16 cellular contexts compared by ENCODE assay signal in the genomic region with DNA sequence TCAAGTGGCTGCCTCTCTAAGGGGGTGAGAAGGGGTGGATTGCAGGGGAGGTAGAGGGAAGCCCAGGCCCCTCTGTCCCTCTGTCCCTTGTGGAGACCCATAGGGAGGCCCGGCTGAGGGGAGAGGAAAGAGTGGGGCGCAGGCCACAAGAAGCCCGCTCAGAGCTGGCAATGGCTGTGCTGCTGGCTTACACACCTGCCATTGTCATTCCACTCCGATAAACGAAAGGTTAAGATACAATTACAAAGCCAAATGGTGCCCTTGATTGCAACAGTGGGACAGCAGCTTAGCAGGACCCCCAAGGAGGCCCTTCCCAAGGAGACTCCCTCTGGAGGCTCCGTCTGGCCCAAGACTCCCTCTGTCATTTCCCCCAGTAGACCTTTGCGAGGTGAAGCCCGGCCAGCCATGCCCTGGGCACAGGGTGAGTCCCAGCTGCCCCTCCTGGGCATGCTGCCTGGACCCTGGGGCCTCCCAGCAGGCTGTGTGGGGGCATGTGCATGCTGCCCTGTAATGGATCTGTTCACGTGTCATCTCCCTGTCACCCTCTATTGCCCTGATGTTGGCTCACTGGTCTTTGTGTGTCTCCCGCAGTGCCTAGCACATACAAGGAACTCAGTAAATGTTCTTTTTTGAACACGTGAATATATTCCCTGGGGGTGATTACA. TPM values are rescaled to one million over a fixed set of nuclear protein-coding genes. Genes with fewer than 3 reads are reported as not detected.
DNase-seq lines count a peak whose midpoint lies in the region; ATAC-seq and TF ChIP-seq lines count a peak whose summit lies in the region.
"Had no signal": no experiment of that assay in that cellular context is flagged by ENCODE, and none has a peak within 500 bp of the region (broad histone marks: within the 10 kb centered on the region; RNA-seq: fewer than 3 reads in every experiment).

No MANE protein-coding gene starts in this region.

- H3K9me3 ChIP-seq in spleen, result no peaks in the 10 kb centered on the region
- no peaks in the 10 kb centered on the region for H3K9me3 ChIP-seq in GM23248 (ENCODE audit: low read depth)
- H3K9me3 ChIP-seq: BLaER1 treated with 17β-estradiol and CSF1 and Interleukin-3, amounts not matched to agents 10 nM and 100 nM; SK-N-SH had no signal

- H2AFZ ChIP-seq in GM23248, result no peak overlapping the region

- H3K9me2 ChIP-seq in GM23248 (ENCODE audit: insufficient read depth), result no peaks in the 10 kb centered on the region
- H3K9me2 ChIP-seq: SK-N-SH had no signal

- H3K36me3 Mint-ChIP-seq in brain, result no peaks in the 10 kb centered on the region

- peaks cover 2% of the 10 kb centered on the region for H3K27me3 Mint-ChIP-seq in brain

- no peaks in the 10 kb centered on the region for H4K20me1 ChIP-seq in GM23248 (ENCODE audit: insufficient read depth)

- H3K4me2 ChIP-seq in GM23248 (ENCODE audit: unreplicated experiment), result no peak overlapping the region
- H3K4me2 ChIP-seq: SK-N-SH had no signal

- intact Hi-C loops in left ventricle myocardium superior (cut with micrococcal nuclease), result no loop called here
- intact Hi-C loops in spleen (cut with DNase I; ENCODE audit: low total_unique reads), result no loop called here

- TF ChIP-seq POLR2A in spleen (IDR thresholded peaks at IDR 0.05), result no peak

- H3F3A ChIP-seq in GM23248 (ENCODE audit: insufficient read depth), result no peaks in the 10 kb centered on the region

- in situ Hi-C loops in GM23248 (cut with MboI), result no loop called here

- no peaks in the 10 kb centered on the region for H3K36me3 ChIP-seq in spleen
- no peaks in the 10 kb centered on the region for H3K36me3 ChIP-seq in GM23248 (ENCODE audit: low read depth)
- H3K36me3 ChIP-seq: BLaER1 treated with 17β-estradiol and CSF1 and Interleukin-3, amounts not matched to agents 10 nM and 100 nM had no signal

- H3K79me2 ChIP-seq in GM23248 (ENCODE audit: insufficient read depth), result no peaks in the 10 kb centered on the region

- H3K4me3 Mint-ChIP-seq in brain, result peak overlapping the region in 1 of 5 experiments; percentile 37

- peaks cover 0 to 12% (median 0%) of the 10 kb centered on the region in 7 donors for H3K27me3 ChIP-seq in spleen (replicated peaks in 1 of 7)
- H3K27me3 ChIP-seq in GM23248 (replicated peaks; ENCODE audit: insufficient read depth), result no peaks in the 10 kb centered on the region
- H3K27me3 ChIP-seq: BLaER1 treated with 17β-estradiol and CSF1 and Interleukin-3, amounts not matched to agents 10 nM and 100 nM had no signal

- H3K9me3 Mint-ChIP-seq in brain, result peaks cover 0 to 5% (median 0%) of the 10 kb centered on the region in 5 experiments

- peak; percentile 82 for ATAC-seq in left ventricle myocardium superior

- 86 to 92% (median 89%) methylated on average over 10 to 11 of the region's 11 CpGs for WGBS in spleen, 5 donors
- WGBS in GM23248 (ENCODE audit: low coverage in 1 of 2, low lambda C conversion rate in 2 of 2, missing lambda C conversion rate in 2 of 2), 2 experiments, result 67 to 71% methylated on average over 11 of the region's 11 CpGs

- H3K4me3 ChIP-seq in spleen (no peak overlapping the region), GM23248 (no peak overlapping the region)
- H3K4me3 ChIP-seq: BLaER1 treated with 17β-estradiol and CSF1 and Interleukin-3, amounts not matched to agents 10 nM and 100 nM had no signal

- H3K4me1 ChIP-seq in spleen, result no peaks in the 10 kb centered on the region
- H3K4me1 ChIP-seq in GM23248 (ENCODE audit: insufficient read depth), result no peaks in the 10 kb centered on the region

- H3K27ac ChIP-seq in spleen, result no peak overlapping the region
- H3K27ac ChIP-seq in GM23248, result no peak overlapping the region
- H3K27ac ChIP-seq: BLaER1 treated with 17β-estradiol and CSF1 and Interleukin-3, amounts not matched to agents 10 nM and 100 nM; RWPE1 had no signal

- peaks cover 70% of the 10 kb centered on the region for H3K4me1 Mint-ChIP-seq in brain

- TF ChIP-seq CTCF in brain (conservative IDR thresholded peaks at IDR 0.05) (no peak), spleen (IDR thresholded peaks at IDR 0.05 in 8 of 11, conservative IDR thresholded peaks at IDR 0.05 in 3 of 11) (no peak)

- DNase-seq in NCI-H2081 (lab: John Stamatoyannopoulos, UW) (peak; percentile 18 to 75), NCI-H2081 treated with DMSO at 0.1 percent for 48 hours (lab: John Stamatoyannopoulos, UW) (no peak), left ventricle myocardium superior (peak; percentile 78), spleen (peak; percentile 41), GM19238 (ENCODE audit: insufficient read length, low spot score) (no peak), SIG-M5 treated with dmso at 0.1 percent for 504 hours (lab: John Stamatoyannopoulos, UW; ENCODE audit: unreplicated experiment) (no peak), GM23248 (no peak)
- DNase-seq: KG1, NCI-H1048, NCI-H187, NCI-H526, SK-N-SH had no signal

- H3K9ac ChIP-seq in GM23248, result no peak overlapping the region
- H3K9ac ChIP-seq: BLaER1 treated with 17β-estradiol and CSF1 and Interleukin-3, amounts not matched to agents 10 nM and 100 nM; SK-N-SH had no signal

- H3K27ac Mint-ChIP-seq in brain, result peak overlapping the region; percentile 55 to 94 (median 86)

RNA-seq across cellular contexts. Expression of gene KCND3, which starts 45.2 kb away (rescaled TPM):
- polyA plus RNA-seq in brain (ENCODE audit: insufficient read depth, low read depth, low replicate concordance) (13.4 TPM), spleen (1 to 10 TPM in 1 of 3 donors, under 1 TPM in 2; 0.67 to 1.2 (median 0.91) TPM), GM23248 (2016; fragmentation: Nextera tagmentation; extraction: Ambion mirVana) (0.04 and 0.08 TPM in 2 replicates)
- total RNA-seq in left ventricle myocardium superior (19.8 TPM), spleen (10 to 100 TPM in 5 of 7 donors, 1 to 10 TPM in 2; 5.5 to 14.2 (median 10.8) TPM)
- 0.13 and 0.22 TPM in 2 replicates for total RNA-seq in GM23248 (2014; rRNA removed; shearing (Covaris generic))
- total RNA-seq: M059J had no signal
- polyA plus RNA-seq: SK-N-SH had no signal

Comparison
In these comparisons a context has a peak if more than half of its experiments do, and no peak if none do; other contexts are left out.
1. DNase-seq: peak in NCI-H2081 (2 of 2), left ventricle myocardium superior (single experiment) and spleen (single experiment); none in NCI-H2081 treated with DMSO at 0.1 percent for 48 hours (single experiment), GM19238 (single experiment), SIG-M5 treated with dmso at 0.1 percent for 504 hours (single experiment) and GM23248 (single experiment).